8 cellular contexts compared by ENCODE assay signal in the genomic region with DNA sequence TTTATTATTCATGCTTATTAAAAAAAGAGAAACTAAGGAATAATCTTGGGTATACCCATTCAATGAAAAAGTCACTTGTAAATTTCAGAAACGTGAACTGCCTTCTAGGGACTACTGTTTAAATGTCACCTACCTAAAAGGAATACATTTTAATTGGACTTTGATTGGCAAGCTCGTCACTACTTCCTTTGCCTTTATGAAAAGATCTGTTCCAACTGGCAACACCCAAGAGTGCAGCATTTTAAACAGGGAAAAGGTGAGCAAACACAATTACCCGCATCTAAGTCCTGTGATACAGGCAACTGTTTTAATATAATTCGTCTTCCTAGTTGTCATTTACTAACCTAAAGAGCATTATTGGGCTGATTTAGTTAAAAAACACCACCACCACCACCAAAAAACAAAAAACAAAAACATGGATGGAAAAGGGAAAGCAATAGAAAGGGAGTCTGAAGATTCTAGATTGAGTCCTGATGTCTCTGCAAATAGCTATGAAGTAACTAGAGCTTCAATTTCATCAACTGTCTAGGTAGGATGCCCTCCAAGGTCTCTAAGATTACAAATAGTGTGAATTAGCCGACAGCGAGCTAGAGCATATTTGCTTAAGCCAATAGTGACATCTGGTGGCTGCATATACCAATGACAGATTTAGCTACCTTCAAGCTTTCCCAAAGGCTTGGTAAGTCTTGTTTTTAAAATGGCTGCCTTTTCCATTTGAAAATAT. TPM values are rescaled to one million over a fixed set of nuclear protein-coding genes. Genes with fewer than 3 reads are reported as not detected.
DNase-seq lines count a peak whose midpoint lies in the region; ATAC-seq and TF ChIP-seq lines count a peak whose summit lies in the region.

No MANE protein-coding gene starts in this region.

- intact Hi-C loops in PC-3 (cut with micrococcal nuclease): loop anchor here (1.0 to 10.0 kb wide), 6 partner anchors 18 to 871 kb away; no protein-coding TSS in a partner anchor

- H3K4me1 Mint-ChIP-seq in brain: peaks cover 4% of the 10 kb centered on the region

- BruUV-seq in PC-3 (replicated peaks; lab: Mats Ljungman, UMichigan): no TSS peak

- H3K27me3 ChIP-seq in PC-3 (ENCODE audit: low read length): no peaks in the 10 kb centered on the region

- no peaks in the 10 kb centered on the region for H3K36me3 Mint-ChIP-seq in brain

- H3F3A ChIP-seq in PC-3 (ENCODE audit: low read length, unreplicated experiment): no peaks in the 10 kb centered on the region

- H3K36me3 ChIP-seq in PC-3 (ENCODE audit: low read depth, low read length): no peaks in the 10 kb centered on the region

- H3K9me3 ChIP-seq in PC-3 (ENCODE audit: low read length): no peaks in the 10 kb centered on the region

- CTCF ChIA-PET in AG04449 (lab: Yijun Ruan, JAX): interaction anchor here (0.7 to 1.8 kb wide), 16 partner anchors 9 to 1768 kb away, joined by 3 to 10 read pairs (median 3); no protein-coding TSS in a partner anchor
- CTCF ChIA-PET in PC-3 (lab: Charles Lee): interaction anchor here (0.6 to 1.2 kb wide), 6 partner anchors 19 to 720 kb away, joined by 3 to 31 read pairs (median 4); no protein-coding TSS in a partner anchor

- peak overlapping the region; percentile 50 for H3K4me2 ChIP-seq in PC-3 (ENCODE audit: low read length)

- peak overlapping the region in 2 of 5 experiments; percentile 34 to 45 for H3K4me3 Mint-ChIP-seq in brain

- H3K27me3 Mint-ChIP-seq in brain: peaks cover 3% of the 10 kb centered on the region

- DNase-seq in AG04449 (ENCODE audit: low read depth, low spot score): peak; percentile 65
- DNase-seq in GM12865 (ENCODE audit: low read depth): peak; percentile 89
- DNase-seq in HFF-Myc (ENCODE audit: extremely low read depth, low read depth): peak; percentile 58
- peak; percentile 94 for DNase-seq in LoVo (ENCODE audit: low spot score)
- peak; percentile 86 for DNase-seq in PC-3
- peak; percentile 86 for DNase-seq in iPS DF 4.7 (ENCODE audit: extremely low read depth, low spot score)
- DNase-seq in smooth muscle cell of the brain vasculature (ENCODE audit: low read depth, low spot score): peak; percentile 54

- peak overlapping the region; percentile 67 for H2AFZ ChIP-seq in PC-3 (ENCODE audit: low read length)

- no peak overlapping the region for H3K9ac ChIP-seq in PC-3 (ENCODE audit: low read length)

- H4K20me1 ChIP-seq in PC-3 (ENCODE audit: low read length): no peaks in the 10 kb centered on the region

- peak overlapping the region in 3 of 5 experiments; percentile 37 to 63 (median 49) for H3K27ac Mint-ChIP-seq in brain

- ATAC-seq in PC-3: peak; percentile 99

- POLR2A ChIA-PET in AG04449 (lab: Yijun Ruan, JAX): no interaction called here
- POLR2A ChIA-PET in PC-3 (lab: Charles Lee; ENCODE audit: unreplicated experiment): interaction anchor here (0.5 to 0.6 kb wide), 2 partner anchors 95 to 1986 kb away, joined by 3 to 4 read pairs; no protein-coding TSS in a partner anchor

- H3K4me3 ChIP-seq in AG04449 (ENCODE audit: low read depth, low read length) (no peak overlapping the region), GM12865 (ENCODE audit: low read depth, low read length) (no peak overlapping the region), HFF-Myc (replicated peaks; ENCODE audit: low read depth, low read length) (no peak overlapping the region), PC-3 (ENCODE audit: low read length) (no peak overlapping the region; the same call in 1 of the 2 replicates)

- H3K9me2 ChIP-seq in PC-3 (replicated peaks; ENCODE audit: low read length): no peaks in the 10 kb centered on the region

- peak; percentile 61 for TF ChIP-seq CTCF in AG04449 (IDR thresholded peaks at IDR 0.05; ENCODE audit: insufficient read depth, low read length, missing control alignments)
- TF ChIP-seq CTCF in GM12865 (IDR thresholded peaks at IDR 0.05; ENCODE audit: insufficient read depth, low read depth, low read length, missing control alignments): peak; percentile 74
- peak; percentile 52 for TF ChIP-seq CTCF in HFF-Myc (IDR thresholded peaks at IDR 0.05; ENCODE audit: low read depth, low read length, missing control alignments)
- peak; percentile 82 for TF ChIP-seq CTCF in PC-3 (conservative IDR thresholded peaks at IDR 0.05; ENCODE audit: low read depth, low read length)
- peak; percentile 81 to 86 for TF ChIP-seq CTCF in brain (conservative IDR thresholded peaks at IDR 0.05)

- H3K79me2 ChIP-seq in PC-3 (ENCODE audit: low read length): no peaks in the 10 kb centered on the region

- peaks cover 0 to 3% (median 2%) of the 10 kb centered on the region in 5 experiments for H3K9me3 Mint-ChIP-seq in brain

- no peaks in the 10 kb centered on the region for H3K4me1 ChIP-seq in PC-3 (ENCODE audit: insufficient read depth, low read length)

- no peak overlapping the region for H3K27ac ChIP-seq in PC-3 (ENCODE audit: low read length)

RNA-seq across cellular contexts. Expression of a gene that starts 33.8 kb away (rescaled TPM):
- 1.1 and 3.2 TPM in 2 replicates for total RNA-seq in PC-3 (2014; rRNA removed)
- 70.3 TPM for polyA plus RNA-seq in brain (ENCODE audit: insufficient read depth, low read depth, low replicate concordance)
